In genomic region chr9:96566401-96567202, GRCh38 we compare ENCODE assay signal across 8 cellular contexts. TPM values are rescaled to one million over a fixed set of nuclear protein-coding genes. Genes with fewer than 3 reads are reported as not detected.
DNase-seq lines count a peak whose midpoint lies in the region; ATAC-seq and TF ChIP-seq lines count a peak whose summit lies in the region.

No MANE protein-coding gene starts in this region.

- peak overlapping the region; percentile 82 for H3K27ac Mint-ChIP-seq in activated CD4-positive, alpha-beta T cell treated with anti-CD3 and anti-CD28 coated beads for 36 hours

- H3K4me3 ChIP-seq in GM06990 (replicated peaks; ENCODE audit: low read depth, low read length): peak overlapping the region; percentile 67
- H3K4me3 ChIP-seq in LNCaP clone FGC (ENCODE audit: low read depth, low read length): peak overlapping the region; percentile 38

- H3K36me3 ChIP-seq in GM06990 (ENCODE audit: control insufficient read depth, insufficient read depth, low read length): no peaks in the 10 kb centered on the region

- H3K4me3 Mint-ChIP-seq in activated CD4-positive, alpha-beta T cell treated with anti-CD3 and anti-CD28 coated beads for 36 hours: peak overlapping the region; percentile 66

- H3K9me3 Mint-ChIP-seq in activated CD4-positive, alpha-beta T cell treated with anti-CD3 and anti-CD28 coated beads for 36 hours (ENCODE audit: low read depth): no peaks in the 10 kb centered on the region

- H3K4me1 Mint-ChIP-seq in activated CD4-positive, alpha-beta T cell treated with anti-CD3 and anti-CD28 coated beads for 36 hours: peaks cover 27% of the 10 kb centered on the region

- peak overlapping the region; percentile 94 for H3K27ac ChIP-seq in layer of hippocampus (ENCODE audit: low read depth, low read length)

- POLR2A ChIA-PET in activated CD4-positive, alpha-beta T cell treated with anti-CD3 and anti-CD28 coated beads for 36 hours (lab: Charles Lee): interaction anchor here (0.7 to 1.2 kb wide), 2 partner anchors 13 to 117 kb away, joined by 3 to 5 read pairs; partner anchors contain the start of gene HABP4

- H3K27me3 Mint-ChIP-seq in activated CD4-positive, alpha-beta T cell treated with anti-CD3 and anti-CD28 coated beads for 36 hours: peaks cover 2% of the 10 kb centered on the region

- intact Hi-C loops in activated CD4-positive, alpha-beta T cell treated with anti-CD3 and anti-CD28 coated beads for 36 hours (cut with DNase I, micrococcal nuclease): loop anchor here (1.0 to 10.0 kb wide), 10 partner anchors 13 to 1062 kb away; partner anchors contain the start of genes HABP4 (in 2 of the 2), ZNF367 (in 2 of the 2), CDC14B (in 1 of the 2) and PRXL2C (in 1 of the 2)

- DNase-seq in GM06990 (ENCODE audit: extremely low read depth, insufficient read length) (peak; percentile 85), LNCaP clone FGC (ENCODE audit: low read depth) (no peak), cerebellum (ENCODE audit: low spot score) (peak; percentile 37), OCI-M2 (lab: John Stamatoyannopoulos, UW; ENCODE audit: unreplicated experiment) (no peak)
- peak; percentile 85 for DNase-seq in activated CD4-positive, alpha-beta T cell treated with anti-CD3 and anti-CD28 coated beads for 36 hours
- peak; percentile 34 to 53 for DNase-seq in stimulated activated CD4-positive, alpha-beta T cell treated with anti-CD3 and anti-CD28 coated beads, Interleukin-1b, Interleukin-23, amount 100 ng/mL, for 1 hour (ENCODE audit: low read depth in 2 of 2)

- TF ChIP-seq CTCF in GM06990 (IDR thresholded peaks at IDR 0.05; ENCODE audit: insufficient read depth, low read length, poor library complexity, severe bottlenecking) (peak; percentile 88), LNCaP clone FGC (IDR thresholded peaks at IDR 0.05; ENCODE audit: control insufficient read depth, extremely low read depth, insufficient read depth) (peak; percentile 35)

- H3K27me3 ChIP-seq in GM06990 (replicated peaks; ENCODE audit: control insufficient read depth, insufficient read depth, low read length): no peaks in the 10 kb centered on the region
- no peaks in the 10 kb centered on the region for H3K27me3 ChIP-seq in layer of hippocampus (ENCODE audit: control insufficient read depth, insufficient read depth, low read length)

- no peaks in the 10 kb centered on the region for H3K36me3 Mint-ChIP-seq in activated CD4-positive, alpha-beta T cell treated with anti-CD3 and anti-CD28 coated beads for 36 hours (ENCODE audit: low read depth)

- ATAC-seq in GM21786 (IDR thresholded peaks at IDR 0.05; ENCODE audit: unreplicated experiment): peak; percentile 85
- ATAC-seq in activated CD4-positive, alpha-beta T cell treated with anti-CD3 and anti-CD28 coated beads for 36 hours: peak; percentile 78

- CTCF ChIA-PET in activated CD4-positive, alpha-beta T cell treated with anti-CD3 and anti-CD28 coated beads for 36 hours (lab: Charles Lee): interaction anchor here (0.7 to 1.7 kb wide), 9 partner anchors 8 to 124 kb away, joined by 3 to 10 read pairs (median 4); partner anchors contain the start of gene HABP4

RNA-seq across cellular contexts. Expression of gene CDC14B, which starts 53.0 kb away (rescaled TPM):
- total RNA-seq in activated CD4-positive, alpha-beta T cell treated with anti-CD3 and anti-CD28 coated beads for 36 hours: 1 to 10 TPM; 1.1 to 1.5 TPM
- total RNA-seq in cerebellum: 18.2 TPM

Comparison
In these comparisons a context has a peak if more than half of its experiments do, and no peak if none do; other contexts are left out.
1. DNase-seq: peak in GM06990 (single experiment), activated CD4-positive, alpha-beta T cell treated with anti-CD3 and anti-CD28 coated beads for 36 hours (single experiment), cerebellum (single experiment) and stimulated activated CD4-positive, alpha-beta T cell treated with anti-CD3 and anti-CD28 coated beads, Interleukin-1b, Interleukin-23, amount 100 ng/mL, for 1 hour (2 of 2); none in LNCaP clone FGC (single experiment) and OCI-M2 (single experiment).